10 cellular contexts compared by ENCODE assay signal in genomic region chr14:73562696-73563095, GRCh38. TPM values are rescaled to one million over a fixed set of nuclear protein-coding genes. Genes with fewer than 3 reads are reported as not detected.
DNase-seq lines count a peak whose midpoint lies in the region; TF ChIP-seq lines count a peak whose summit lies in the region.
"Not testable (repeated sequence)": the region's sequence is repeated elsewhere in the genome, so short reads cannot be mapped to it uniquely, and the experiment has no call there.
"Had no signal": no experiment of that assay in that cellular context is flagged by ENCODE, and none has a peak within 500 bp of the region (broad histone marks: within the 10 kb centered on the region; RNA-seq: fewer than 3 reads in every experiment).

No MANE protein-coding gene starts in this region.

- TF ChIP-seq CTCF in liver (IDR thresholded peaks at IDR 0.05; ENCODE audit: low read depth, low read length, missing input control): not testable (repeated sequence)

- not testable (repeated sequence) for TF ChIP-seq RAD21 in liver (IDR thresholded peaks at IDR 0.05)

- H3K4me1 Mint-ChIP-seq in activated CD4-positive, alpha-beta T cell treated with anti-CD3 and anti-CD28 coated beads, Interleukin-2, amount 10 ng/mL, durations not matched to agents 24 days and 14 days: not testable (repeated sequence)

- H3K27me3 ChIP-seq in liver (ENCODE audit: control insufficient read depth in 4 of 4, insufficient read depth in 4 of 4, low read length in 3 of 4): not testable (repeated sequence)

- H3K36me3 ChIP-seq in liver (ENCODE audit: control insufficient read depth in 4 of 4, insufficient read depth in 3 of 4, low read depth in 1 of 4, low read length in 3 of 4): not testable (repeated sequence)

- DNase-seq in CMK (ENCODE audit: low read depth) (peak; percentile 37), GF-D8 (lab: John Stamatoyannopoulos, UW) (peak; percentile 12), KBM-7 (peak; percentile 67), OCI-M1 (lab: John Stamatoyannopoulos, UW) (peak; percentile 61)
- DNase-seq in activated CD4-positive, alpha-beta T cell treated with anti-CD3 and anti-CD28 coated beads, Interleukin-2, amount 10 ng/mL, durations not matched to agents 24 days and 14 days: peak; percentile 30

- WGBS in liver: 62% methylated on average over 6 of the region's 6 CpGs

- peaks cover 22% of the 10 kb centered on the region for H3K36me3 Mint-ChIP-seq in activated CD4-positive, alpha-beta T cell treated with anti-CD3 and anti-CD28 coated beads, Interleukin-2, amount 10 ng/mL, durations not matched to agents 24 days and 14 days (ENCODE audit: low read depth)

- not testable (repeated sequence) for H3K27me3 Mint-ChIP-seq in activated CD4-positive, alpha-beta T cell treated with anti-CD3 and anti-CD28 coated beads, Interleukin-2, amount 10 ng/mL, durations not matched to agents 24 days and 14 days

- H3K9me3 ChIP-seq in liver (ENCODE audit: control insufficient read depth in 4 of 4, low read length in 3 of 4): not testable (repeated sequence)

- H3K27ac ChIP-seq in liver (ENCODE audit: low read depth in 1 of 2, low read length in 2 of 2): not testable (repeated sequence)

- H3K27ac Mint-ChIP-seq in activated CD4-positive, alpha-beta T cell treated with anti-CD3 and anti-CD28 coated beads, Interleukin-2, amount 10 ng/mL, durations not matched to agents 24 days and 14 days: not testable (repeated sequence)

- H3K4me3 ChIP-seq in liver (ENCODE audit: low read depth in 1 of 3, low read length in 3 of 3): not testable (repeated sequence)

- intact Hi-C loops in activated CD4-positive, alpha-beta T cell treated with anti-CD3 and anti-CD28 coated beads, Interleukin-2, amount 10 ng/mL, durations not matched to agents 24 days and 14 days (cut with micrococcal nuclease): loop anchor here (10.0 kb wide), 1 partner anchor 52 kb away; the partner anchor contains the start of gene ACOT6

- H3K9ac ChIP-seq in liver (ENCODE audit: low read depth in 1 of 2, low read length in 2 of 2): not testable (repeated sequence)

- not testable (repeated sequence) for H3K4me1 ChIP-seq in liver (ENCODE audit: control insufficient read depth in 4 of 4, insufficient read depth in 4 of 4, low read length in 3 of 4)

- H3K9me3 Mint-ChIP-seq in activated CD4-positive, alpha-beta T cell treated with anti-CD3 and anti-CD28 coated beads, Interleukin-2, amount 10 ng/mL, durations not matched to agents 24 days and 14 days: not testable (repeated sequence)

- in situ Hi-C loops in KBM-7 (cut with MboI; ENCODE audit: low pct_unique_long_range_greater_than_20kb, low sequenced_read_pairs): not testable (repeated sequence)

- H3K4me3 Mint-ChIP-seq in activated CD4-positive, alpha-beta T cell treated with anti-CD3 and anti-CD28 coated beads, Interleukin-2, amount 10 ng/mL, durations not matched to agents 24 days and 14 days: not testable (repeated sequence)

TF ChIP-seq in liver, 16 proteins besides CTCF, POLR2A, EP300 and RAD21:
- TF ChIP-seq HNF4A (conservative IDR thresholded peaks at IDR 0.05) (peak; percentile 23 to 68), RXRA (IDR thresholded peaks at IDR 0.05) (peak in 1 of 2 donors; percentile 52)

RNA-seq across cellular contexts. Expression of gene HEATR4, which starts 3.9 kb away (rescaled TPM):
- total RNA-seq in activated CD4-positive, alpha-beta T cell treated with anti-CD3 and anti-CD28 coated beads, Interleukin-2, amount 10 ng/mL, durations not matched to agents 24 days and 14 days: not detected in 2 replicates
- total RNA-seq in liver: 1 to 10 TPM in 1 of 2 donors, not detected in 1; 1.2 TPM
- under 1 TPM; 0.15 to 0.74 TPM for polyA plus RNA-seq in liver
- total RNA-seq: G401 had no signal
- polyA plus RNA-seq: CD14-positive monocyte had no signal

RNA-seq across cellular contexts. Expression of gene ACOT2, which starts 6.3 kb away (rescaled TPM):
- 6.2 and 6.4 TPM in 2 replicates for total RNA-seq in activated CD4-positive, alpha-beta T cell treated with anti-CD3 and anti-CD28 coated beads, Interleukin-2, amount 10 ng/mL, durations not matched to agents 24 days and 14 days
- total RNA-seq in liver: 100 to 1,000 TPM in 1 of 2 donors, 10 to 100 TPM in 1; 51.2 to 189 TPM
- 100 to 1,000 TPM; 145 to 157 TPM for polyA plus RNA-seq in liver

RNA-seq across cellular contexts. Expression of gene ACOT1, which starts 25.8 kb away (rescaled TPM):
- total RNA-seq in activated CD4-positive, alpha-beta T cell treated with anti-CD3 and anti-CD28 coated beads, Interleukin-2, amount 10 ng/mL, durations not matched to agents 24 days and 14 days: 1.5 and 1.6 TPM in 2 replicates
- 10 to 100 TPM in 1 of 2 donors, 1 to 10 TPM in 1; 2.7 to 59.6 TPM for total RNA-seq in liver
- 10 to 100 TPM; 34.9 to 42.3 TPM for polyA plus RNA-seq in liver
- total RNA-seq: G401 had no signal

RNA-seq across cellular contexts. Expression of gene ACOT4, which starts 29.0 kb away (rescaled TPM):
- total RNA-seq in activated CD4-positive, alpha-beta T cell treated with anti-CD3 and anti-CD28 coated beads, Interleukin-2, amount 10 ng/mL, durations not matched to agents 24 days and 14 days: 1.3 and 1.4 TPM in 2 replicates
- total RNA-seq in liver: 10 to 100 TPM in 1 of 2 donors, 1 to 10 TPM in 1; 2.5 to 12.9 TPM
- polyA plus RNA-seq in liver: 10 to 100 TPM in 1 of 2 donors, 1 to 10 TPM in 1; 8.9 to 12.6 TPM
- total RNA-seq: G401 had no signal

RNA-seq across cellular contexts. Expression of gene ACOT6, which starts 49.6 kb away (rescaled TPM):
- total RNA-seq in activated CD4-positive, alpha-beta T cell treated with anti-CD3 and anti-CD28 coated beads, Interleukin-2, amount 10 ng/mL, durations not matched to agents 24 days and 14 days: not detected in 2 replicates
- total RNA-seq in liver: 1 to 10 TPM in 1 of 2 donors, not detected in 1; 1.1 TPM
- 1 to 10 TPM in 1 of 2 donors, under 1 TPM in 1; 0.65 to 1.1 TPM for polyA plus RNA-seq in liver
- total RNA-seq: CD4-positive, alpha-beta memory T cell; G401 had no signal
- polyA plus RNA-seq: A549; CD14-positive monocyte; CD4-positive, alpha-beta memory T cell had no signal

Comparison
In these comparisons a context has a peak if more than half of its experiments do, and no peak if none do; other contexts are left out.
1. DNase-seq: peak in every context shown above with its lines; median percentile 67 in KBM-7; 61 in OCI-M1; 37 in CMK; 30 in activated CD4-positive, alpha-beta T cell treated with anti-CD3 and anti-CD28 coated beads, Interleukin-2, amount 10 ng/mL, durations not matched to agents 24 days and 14 days; 12 in GF-D8.